12 cellular contexts compared by ENCODE assay signal in genomic region chr19:38713227-38713649, GRCh38. TPM values are rescaled to one million over a fixed set of nuclear protein-coding genes. Genes with fewer than 3 reads are reported as not detected.
DNase-seq lines count a peak whose midpoint lies in the region; ATAC-seq and TF ChIP-seq lines count a peak whose summit lies in the region.
"Had no signal": no experiment of that assay in that cellular context is flagged by ENCODE, and none has a peak within 500 bp of the region (broad histone marks: within the 10 kb centered on the region; RNA-seq: fewer than 3 reads in every experiment).

No MANE protein-coding gene starts in this region.

- in situ Hi-C loops in transverse colon (cut with MboI; ENCODE audit: low pct_ligation_motif_present in 1 of 4, low pct_unique_long_range_greater_than_20kb in 1 of 4, low sequenced_read_pairs in 3 of 4), result no loop called here
- in situ Hi-C loops in brain microvascular endothelial cell (cut with HindIII; ENCODE audit: low pct_ligation_motif_present, low sequenced_read_pairs), result no loop called here

- CTCF ChIA-PET in CD4-positive, alpha-beta T cell (lab: Charles Lee), result no interaction called here

- H3K9me3 Mint-ChIP-seq in activated T-helper 17 cell treated with anti-CD3 and anti-CD28 coated beads, Interleukin-2, amount 50 U/mL, for 72 hours, result no peaks in the 10 kb centered on the region
- no peaks in the 10 kb centered on the region for H3K9me3 Mint-ChIP-seq in natural killer cell treated with Interleukin-12 subunit alpha and Interleukin-12 subunit beta and Interleukin-15 and Interleukin-18, amount 100 ng/mL, for 72 hours
- H3K9me3 Mint-ChIP-seq in CD4-positive, alpha-beta T cell, result no peaks in the 10 kb centered on the region

- peaks cover 56% of the 10 kb centered on the region for H3K36me3 ChIP-seq in fibroblast of lung (ENCODE audit: control insufficient read depth, insufficient read depth, low read length)
- peaks cover 0 to 49% (median 20%) of the 10 kb centered on the region in 4 donors for H3K36me3 ChIP-seq in transverse colon
- H3K36me3 ChIP-seq in brain microvascular endothelial cell (replicated peaks), result peaks cover 96% of the 10 kb centered on the region

- DNase-seq in fibroblast of lung (ENCODE audit: low read depth in 2 of 2), result peak in 1 of 2 donors; percentile 95
- no peak for DNase-seq in natural killer cell treated with Interleukin-12 subunit alpha and Interleukin-12 subunit beta and Interleukin-15 and Interleukin-18, amount 100 ng/mL, for 72 hours (ENCODE audit: low spot score)
- DNase-seq in transverse colon, result peak; percentile 41
- DNase-seq in brain microvascular endothelial cell, result no peak
- no peak for DNase-seq in CD4-positive, alpha-beta T cell
- no peak for DNase-seq in NCI-H446 treated with DMSO at 0.1 percent for 48 hours (lab: John Stamatoyannopoulos, UW)
- DNase-seq: activated CD4-positive, alpha-beta T cell treated with anti-CD3 and anti-CD28 coated beads, Interleukin-2, amount 50 U/mL, for 1 hour; amniotic stem cell; midbrain; NCI-H2171 had no signal

- H3K4me3 ChIP-seq in fibroblast of lung (replicated peaks in 1 of 4; ENCODE audit: control extremely low read depth in 1 of 4, insufficient read depth in 1 of 4, low read depth in 3 of 4, low read length in 4 of 4), result no peak overlapping the region
- H3K4me3 ChIP-seq in transverse colon, result no peak overlapping the region
- H3K4me3 ChIP-seq in brain microvascular endothelial cell (ENCODE audit: low read depth, low read length), result no peak overlapping the region

- intact Hi-C loops in transverse colon (cut with DNase I; ENCODE audit: low total_unique reads), result loop anchor here (10.0 kb wide), 1 partner anchor 68 kb away; the partner anchor contains the start of gene ACTN4
- intact Hi-C loops in CD4-positive, alpha-beta T cell (cut with DNase I, micrococcal nuclease), result no loop called here

- no peaks in the 10 kb centered on the region for H4K20me1 ChIP-seq in fibroblast of lung (ENCODE audit: control insufficient read depth, extremely low read depth, insufficient read depth, low read length)

- peaks cover 75% of the 10 kb centered on the region for H3K36me3 Mint-ChIP-seq in activated T-helper 17 cell treated with anti-CD3 and anti-CD28 coated beads, Interleukin-2, amount 50 U/mL, for 72 hours (ENCODE audit: low read depth)
- H3K36me3 Mint-ChIP-seq in natural killer cell treated with Interleukin-12 subunit alpha and Interleukin-12 subunit beta and Interleukin-15 and Interleukin-18, amount 100 ng/mL, for 72 hours, result peaks cover 8% of the 10 kb centered on the region
- H3K36me3 Mint-ChIP-seq in CD4-positive, alpha-beta T cell (ENCODE audit: low read depth), result peaks cover 38% of the 10 kb centered on the region

- H3K9me3 ChIP-seq in fibroblast of lung (ENCODE audit: control insufficient read depth, insufficient read depth, low read depth, low read length) (no peaks in the 10 kb centered on the region), transverse colon (no peaks in the 10 kb centered on the region)
- no peaks in the 10 kb centered on the region for H3K9me3 ChIP-seq in CD4-positive, alpha-beta T cell (ENCODE audit: control insufficient read depth, low read length)

- no peak for ATAC-seq in activated T-helper 17 cell treated with anti-CD3 and anti-CD28 coated beads, Interleukin-2, amount 50 U/mL, for 72 hours (replicated peaks)
- no peak for ATAC-seq in natural killer cell treated with Interleukin-12 subunit alpha and Interleukin-12 subunit beta and Interleukin-15 and Interleukin-18, amount 100 ng/mL, for 72 hours
- ATAC-seq in CD4-positive, alpha-beta T cell (ENCODE audit: poor library complexity), result no peak

- no peak for TF ChIP-seq EP300 in transverse colon (IDR thresholded peaks at IDR 0.05; ENCODE audit: low read depth)

- H3K4me1 ChIP-seq in fibroblast of lung (ENCODE audit: control insufficient read depth, extremely low read depth, insufficient read depth, low read length), result peaks cover 47% of the 10 kb centered on the region
- peaks cover 13 to 27% (median 16%) of the 10 kb centered on the region in 4 donors for H3K4me1 ChIP-seq in transverse colon

- H3K27me3 ChIP-seq in fibroblast of lung (ENCODE audit: control insufficient read depth, insufficient read depth, low read length) (no peaks in the 10 kb centered on the region), transverse colon (no peaks in the 10 kb centered on the region), brain microvascular endothelial cell (replicated peaks) (no peaks in the 10 kb centered on the region)
- no peaks in the 10 kb centered on the region for H3K27me3 ChIP-seq in CD4-positive, alpha-beta T cell (ENCODE audit: control insufficient read depth, insufficient read depth, low read length)

- H3K4me3 Mint-ChIP-seq in activated T-helper 17 cell treated with anti-CD3 and anti-CD28 coated beads, Interleukin-2, amount 50 U/mL, for 72 hours, result no peak overlapping the region
- no peak overlapping the region for H3K4me3 Mint-ChIP-seq in natural killer cell treated with Interleukin-12 subunit alpha and Interleukin-12 subunit beta and Interleukin-15 and Interleukin-18, amount 100 ng/mL, for 72 hours
- no peak overlapping the region for H3K4me3 Mint-ChIP-seq in CD4-positive, alpha-beta T cell

- 72% methylated on average over 19 of the region's 19 CpGs; no CpG with 5 or more reads in 1 of the 2 donors for WGBS in transverse colon (ENCODE audit: low coverage in 1 of 2), 2 donors

- POLR2A ChIA-PET in CD4-positive, alpha-beta T cell (lab: Charles Lee), result no interaction called here

- H3K4me1 Mint-ChIP-seq in activated T-helper 17 cell treated with anti-CD3 and anti-CD28 coated beads, Interleukin-2, amount 50 U/mL, for 72 hours, result no peaks in the 10 kb centered on the region
- peaks cover 0 to 5% of the 10 kb centered on the region in 2 donors for H3K4me1 Mint-ChIP-seq in natural killer cell treated with Interleukin-12 subunit alpha and Interleukin-12 subunit beta and Interleukin-15 and Interleukin-18, amount 100 ng/mL, for 72 hours (ENCODE audit: low read depth in 2 of 2)
- no peaks in the 10 kb centered on the region for H3K4me1 Mint-ChIP-seq in CD4-positive, alpha-beta T cell (ENCODE audit: low read depth)

- no peaks in the 10 kb centered on the region for H3K27me3 Mint-ChIP-seq in activated T-helper 17 cell treated with anti-CD3 and anti-CD28 coated beads, Interleukin-2, amount 50 U/mL, for 72 hours
- no peaks in the 10 kb centered on the region for H3K27me3 Mint-ChIP-seq in natural killer cell treated with Interleukin-12 subunit alpha and Interleukin-12 subunit beta and Interleukin-15 and Interleukin-18, amount 100 ng/mL, for 72 hours
- H3K27me3 Mint-ChIP-seq in CD4-positive, alpha-beta T cell, result no peaks in the 10 kb centered on the region

- no peak for TF ChIP-seq POLR2A in transverse colon (IDR thresholded peaks at IDR 0.05)

- no peak overlapping the region for H3K4me2 ChIP-seq in fibroblast of lung (ENCODE audit: extremely low read depth, insufficient read depth, low read length)
- H3K4me2 ChIP-seq: KMS-11 had no signal

- TF ChIP-seq CTCF in fibroblast of lung (conservative IDR thresholded peaks at IDR 0.05 in 1 of 2, IDR thresholded peaks at IDR 0.05 in 1 of 2; ENCODE audit: low read depth in 1 of 2, low read length in 2 of 2) (no peak), transverse colon (IDR thresholded peaks at IDR 0.05) (no peak), brain microvascular endothelial cell (IDR thresholded peaks at IDR 0.05; ENCODE audit: low read depth, low read length, missing control alignments) (no peak)
- TF ChIP-seq CTCF in CD4-positive, alpha-beta T cell (IDR thresholded peaks at IDR 0.05), result no peak

- H3K9ac ChIP-seq in fibroblast of lung (ENCODE audit: insufficient read depth, low read length), result no peak overlapping the region
- H3K9ac ChIP-seq: KMS-11 had no signal

- H3K27ac ChIP-seq in fibroblast of lung (ENCODE audit: insufficient read depth, low read length), result peak overlapping the region; percentile 68
- H3K27ac ChIP-seq in transverse colon, result peak overlapping the region; percentile 55 to 82 (median 78)
- H3K27ac ChIP-seq in brain microvascular endothelial cell, result no peak overlapping the region
- no peak overlapping the region for H3K27ac ChIP-seq in CD4-positive, alpha-beta T cell (ENCODE audit: low read depth, low read length)
- H3K27ac ChIP-seq: KMS-11 had no signal

- peak overlapping the region; percentile 29 for H3K27ac Mint-ChIP-seq in activated T-helper 17 cell treated with anti-CD3 and anti-CD28 coated beads, Interleukin-2, amount 50 U/mL, for 72 hours
- peak overlapping the region; percentile 10 to 38 for H3K27ac Mint-ChIP-seq in natural killer cell treated with Interleukin-12 subunit alpha and Interleukin-12 subunit beta and Interleukin-15 and Interleukin-18, amount 100 ng/mL, for 72 hours
- no peak overlapping the region for H3K27ac Mint-ChIP-seq in CD4-positive, alpha-beta T cell

- H2AFZ ChIP-seq in fibroblast of lung (ENCODE audit: low read length), result no peak overlapping the region

- peaks cover 42% of the 10 kb centered on the region for H3K79me2 ChIP-seq in fibroblast of lung (ENCODE audit: control insufficient read depth, insufficient read depth, low read length)

RNA-seq across cellular contexts. Expression of gene CAPN12, which starts 31.0 kb away (rescaled TPM):
- 10 to 100 TPM in 1 of 2 donors, 1 to 10 TPM in 1; 3.8 to 75.3 TPM for total RNA-seq in activated T-helper 17 cell treated with anti-CD3 and anti-CD28 coated beads, Interleukin-2, amount 50 U/mL, for 72 hours
- total RNA-seq in fibroblast of lung (0.26 and 0.50 TPM in 2 replicates), transverse colon (10 to 100 TPM in 2 of 4 donors, 1 to 10 TPM in 1, not detected in 1; 2.6 to 44.8 (median 14.4) TPM)
- polyA plus RNA-seq in fibroblast of lung, result 0.07 and 0.20 TPM in 2 replicates
- 0.05 TPM in 1 of 2 replicates, not detected in the other for polyA plus RNA-seq in fibroblast of lung (2012)
- polyA minus RNA-seq in fibroblast of lung (ENCODE audit: low replicate concordance), result not detected in 2 replicates
- 10 to 100 TPM in 1 of 2 donors, 1 to 10 TPM in 1; 3.6 to 10.4 TPM for total RNA-seq in natural killer cell treated with Interleukin-12 subunit alpha and Interleukin-12 subunit beta and Interleukin-15 and Interleukin-18, amount 100 ng/mL, for 72 hours
- total RNA-seq in CD4-positive, alpha-beta T cell, result 1 to 10 TPM; 1.6 to 2.0 TPM

Comparison
In these comparisons a context has a peak if more than half of its experiments do, and no peak if none do; other contexts are left out.
1. H3K27ac ChIP-seq: peak in fibroblast of lung (single experiment) and transverse colon (4 of 4); none in brain microvascular endothelial cell (single experiment) and CD4-positive, alpha-beta T cell (single experiment).